1 cellular context compared by ENCODE assay signal in genomic region chr12:34108405-34108803, GRCh38.
TF ChIP-seq lines count a peak whose summit lies in the region.

No MANE protein-coding gene starts in this region.

TF ChIP-seq in GM23338, 12 proteins besides CTCF, POLR2A, EP300 and RAD21 (continued from another document):
- TF ChIP-seq REST (IDR thresholded peaks at IDR 0.05; ENCODE audit: unreplicated experiment): no peak
- TF ChIP-seq EZH2 (IDR thresholded peaks at IDR 0.05; ENCODE audit: low read depth, unreplicated experiment): no peak
- no peak for TF ChIP-seq POLR2AphosphoS5 (IDR thresholded peaks at IDR 0.05; ENCODE audit: low read depth)
- TF ChIP-seq STAT1 (IDR thresholded peaks at IDR 0.05; ENCODE audit: unreplicated experiment): no peak
- no peak for TF ChIP-seq EZH2phosphoT487 (IDR thresholded peaks at IDR 0.05; ENCODE audit: unreplicated experiment)
- no peak for TF ChIP-seq ZNF331 (CRISPR knock-in tag; IDR thresholded peaks at IDR 0.05; ENCODE audit: low read depth)
- TF ChIP-seq JUNB (IDR thresholded peaks at IDR 0.05; ENCODE audit: unreplicated experiment): no peak
- TF ChIP-seq NANOG (IDR thresholded peaks at IDR 0.05; ENCODE audit: borderline replicate concordance): no peak
- TF ChIP-seq, protein P1, sequence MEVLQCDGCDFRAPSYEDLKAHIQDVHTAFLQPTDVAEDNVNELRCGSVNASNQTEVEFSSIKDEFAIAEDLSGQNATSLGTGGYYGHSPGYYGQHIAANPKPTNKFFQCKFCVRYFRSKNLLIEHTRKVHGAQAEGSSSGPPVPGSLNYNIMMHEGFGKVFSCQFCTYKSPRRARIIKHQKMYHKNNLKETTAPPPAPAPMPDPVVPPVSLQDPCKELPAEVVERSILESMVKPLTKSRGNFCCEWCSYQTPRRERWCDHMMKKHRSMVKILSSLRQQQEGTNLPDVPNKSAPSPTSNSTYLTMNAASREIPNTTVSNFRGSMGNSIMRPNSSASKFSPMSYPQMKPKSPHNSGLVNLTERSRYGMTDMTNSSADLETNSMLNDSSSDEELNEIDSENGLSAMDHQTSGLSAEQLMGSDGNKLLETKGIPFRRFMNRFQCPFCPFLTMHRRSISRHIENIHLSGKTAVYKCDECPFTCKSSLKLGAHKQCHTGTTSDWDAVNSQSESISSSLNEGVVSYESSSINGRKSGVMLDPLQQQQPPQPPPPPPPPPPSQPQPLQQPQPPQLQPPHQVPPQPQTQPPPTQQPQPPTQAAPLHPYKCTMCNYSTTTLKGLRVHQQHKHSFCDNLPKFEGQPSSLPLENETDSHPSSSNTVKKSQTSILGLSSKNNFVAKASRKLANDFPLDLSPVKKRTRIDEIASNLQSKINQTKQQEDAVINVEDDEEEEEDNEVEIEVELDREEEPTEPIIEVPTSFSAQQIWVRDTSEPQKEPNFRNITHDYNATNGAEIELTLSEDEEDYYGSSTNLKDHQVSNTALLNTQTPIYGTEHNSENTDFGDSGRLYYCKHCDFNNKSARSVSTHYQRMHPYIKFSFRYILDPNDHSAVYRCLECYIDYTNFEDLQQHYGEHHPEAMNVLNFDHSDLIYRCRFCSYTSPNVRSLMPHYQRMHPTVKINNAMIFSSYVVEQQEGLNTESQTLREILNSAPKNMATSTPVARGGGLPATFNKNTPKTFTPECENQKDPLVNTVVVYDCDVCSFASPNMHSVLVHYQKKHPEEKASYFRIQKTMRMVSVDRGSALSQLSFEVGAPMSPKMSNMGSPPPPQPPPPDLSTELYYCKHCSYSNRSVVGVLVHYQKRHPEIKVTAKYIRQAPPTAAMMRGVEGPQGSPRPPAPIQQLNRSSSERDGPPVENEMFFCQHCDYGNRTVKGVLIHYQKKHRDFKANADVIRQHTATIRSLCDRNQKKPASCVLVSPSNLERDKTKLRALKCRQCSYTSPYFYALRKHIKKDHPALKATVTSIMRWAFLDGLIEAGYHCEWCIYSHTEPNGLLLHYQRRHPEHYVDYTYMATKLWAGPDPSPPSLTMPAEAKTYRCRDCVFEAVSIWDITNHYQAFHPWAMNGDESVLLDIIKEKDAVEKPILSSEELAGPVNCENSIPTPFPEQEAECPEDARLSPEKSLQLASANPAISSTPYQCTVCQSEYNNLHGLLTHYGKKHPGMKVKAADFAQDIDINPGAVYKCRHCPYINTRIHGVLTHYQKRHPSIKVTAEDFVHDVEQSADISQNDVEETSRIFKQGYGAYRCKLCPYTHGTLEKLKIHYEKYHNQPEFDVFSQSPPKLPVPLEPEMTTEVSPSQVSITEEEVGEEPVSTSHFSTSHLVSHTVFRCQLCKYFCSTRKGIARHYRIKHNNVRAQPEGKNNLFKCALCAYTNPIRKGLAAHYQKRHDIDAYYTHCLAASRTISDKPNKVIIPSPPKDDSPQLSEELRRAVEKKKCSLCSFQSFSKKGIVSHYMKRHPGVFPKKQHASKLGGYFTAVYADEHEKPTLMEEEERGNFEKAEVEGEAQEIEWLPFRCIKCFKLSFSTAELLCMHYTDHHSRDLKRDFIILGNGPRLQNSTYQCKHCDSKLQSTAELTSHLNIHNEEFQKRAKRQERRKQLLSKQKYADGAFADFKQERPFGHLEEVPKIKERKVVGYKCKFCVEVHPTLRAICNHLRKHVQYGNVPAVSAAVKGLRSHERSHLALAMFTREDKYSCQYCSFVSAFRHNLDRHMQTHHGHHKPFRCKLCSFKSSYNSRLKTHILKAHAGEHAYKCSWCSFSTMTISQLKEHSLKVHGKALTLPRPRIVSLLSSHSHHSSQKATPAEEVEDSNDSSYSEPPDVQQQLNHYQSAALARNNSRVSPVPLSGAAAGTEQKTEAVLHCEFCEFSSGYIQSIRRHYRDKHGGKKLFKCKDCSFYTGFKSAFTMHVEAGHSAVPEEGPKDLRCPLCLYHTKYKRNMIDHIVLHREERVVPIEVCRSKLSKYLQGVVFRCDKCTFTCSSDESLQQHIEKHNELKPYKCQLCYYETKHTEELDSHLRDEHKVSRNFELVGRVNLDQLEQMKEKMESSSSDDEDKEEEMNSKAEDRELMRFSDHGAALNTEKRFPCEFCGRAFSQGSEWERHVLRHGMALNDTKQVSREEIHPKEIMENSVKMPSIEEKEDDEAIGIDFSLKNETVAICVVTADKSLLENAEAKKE (CRISPR knock-in tag; IDR thresholded peaks at IDR 0.05): no peak
- no peak for TF ChIP-seq ETS1 (IDR thresholded peaks at IDR 0.05)
- TF ChIP-seq CREB1 (CRISPR knock-in tag; IDR thresholded peaks at IDR 0.05; ENCODE audit: low read depth): no peak
